In genomic region chr13:76944457-76944856, GRCh38 we compare ENCODE assay signal across 2 cellular contexts.
TF ChIP-seq lines count a peak whose summit lies in the region.

No MANE protein-coding gene starts in this region.

TF ChIP-seq in endothelial cell of umbilical vein, 7 proteins besides CTCF, POLR2A, EP300 and RAD21:
- no peak for TF ChIP-seq MYC (IDR thresholded peaks at IDR 0.05; ENCODE audit: low read depth, low read length)
- TF ChIP-seq FOS (IDR thresholded peaks at IDR 0.05; ENCODE audit: borderline replicate concordance, insufficient read depth, low read length) = no peak
- no peak for TF ChIP-seq EZH2 (IDR thresholded peaks at IDR 0.05; ENCODE audit: borderline replicate concordance, low read depth, low read length, severe bottlenecking)
- TF ChIP-seq JUN (IDR thresholded peaks at IDR 0.05; ENCODE audit: borderline replicate concordance, insufficient read depth, insufficient read length, low read depth) = no peak
- TF ChIP-seq POLR2AphosphoS5 (IDR thresholded peaks at IDR 0.05; ENCODE audit: insufficient read depth, low read depth, low read length) = no peak
- TF ChIP-seq GATA2 (IDR thresholded peaks at IDR 0.05; ENCODE audit: insufficient read depth, insufficient read length, low read depth, low read length) = no peak
- TF ChIP-seq, protein P1, sequence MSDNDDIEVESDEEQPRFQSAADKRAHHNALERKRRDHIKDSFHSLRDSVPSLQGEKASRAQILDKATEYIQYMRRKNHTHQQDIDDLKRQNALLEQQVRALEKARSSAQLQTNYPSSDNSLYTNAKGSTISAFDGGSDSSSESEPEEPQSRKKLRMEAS (IDR thresholded peaks at IDR 0.05; ENCODE audit: insufficient read depth, insufficient read length) = no peak

TF ChIP-seq in GM23338, 12 proteins besides CTCF, POLR2A, EP300 and RAD21:
- TF ChIP-seq EZH2 (IDR thresholded peaks at IDR 0.05; ENCODE audit: low read depth, unreplicated experiment) (no peak), STAT1 (IDR thresholded peaks at IDR 0.05; ENCODE audit: unreplicated experiment) (no peak), ZNF114 (CRISPR knock-in tag; IDR thresholded peaks at IDR 0.05) (no peak), CREB1 (CRISPR knock-in tag; IDR thresholded peaks at IDR 0.05; ENCODE audit: low read depth) (no peak), NANOG (IDR thresholded peaks at IDR 0.05; ENCODE audit: borderline replicate concordance) (no peak), ETS1 (IDR thresholded peaks at IDR 0.05) (no peak), JUNB (IDR thresholded peaks at IDR 0.05; ENCODE audit: unreplicated experiment) (no peak), ZNF462 (CRISPR knock-in tag; IDR thresholded peaks at IDR 0.05) (no peak), EZH2phosphoT487 (IDR thresholded peaks at IDR 0.05; ENCODE audit: unreplicated experiment) (no peak), ZNF331 (CRISPR knock-in tag; IDR thresholded peaks at IDR 0.05; ENCODE audit: low read depth) (no peak), POLR2AphosphoS5 (IDR thresholded peaks at IDR 0.05; ENCODE audit: low read depth) (no peak)
- TF ChIP-seq, protein P2, sequence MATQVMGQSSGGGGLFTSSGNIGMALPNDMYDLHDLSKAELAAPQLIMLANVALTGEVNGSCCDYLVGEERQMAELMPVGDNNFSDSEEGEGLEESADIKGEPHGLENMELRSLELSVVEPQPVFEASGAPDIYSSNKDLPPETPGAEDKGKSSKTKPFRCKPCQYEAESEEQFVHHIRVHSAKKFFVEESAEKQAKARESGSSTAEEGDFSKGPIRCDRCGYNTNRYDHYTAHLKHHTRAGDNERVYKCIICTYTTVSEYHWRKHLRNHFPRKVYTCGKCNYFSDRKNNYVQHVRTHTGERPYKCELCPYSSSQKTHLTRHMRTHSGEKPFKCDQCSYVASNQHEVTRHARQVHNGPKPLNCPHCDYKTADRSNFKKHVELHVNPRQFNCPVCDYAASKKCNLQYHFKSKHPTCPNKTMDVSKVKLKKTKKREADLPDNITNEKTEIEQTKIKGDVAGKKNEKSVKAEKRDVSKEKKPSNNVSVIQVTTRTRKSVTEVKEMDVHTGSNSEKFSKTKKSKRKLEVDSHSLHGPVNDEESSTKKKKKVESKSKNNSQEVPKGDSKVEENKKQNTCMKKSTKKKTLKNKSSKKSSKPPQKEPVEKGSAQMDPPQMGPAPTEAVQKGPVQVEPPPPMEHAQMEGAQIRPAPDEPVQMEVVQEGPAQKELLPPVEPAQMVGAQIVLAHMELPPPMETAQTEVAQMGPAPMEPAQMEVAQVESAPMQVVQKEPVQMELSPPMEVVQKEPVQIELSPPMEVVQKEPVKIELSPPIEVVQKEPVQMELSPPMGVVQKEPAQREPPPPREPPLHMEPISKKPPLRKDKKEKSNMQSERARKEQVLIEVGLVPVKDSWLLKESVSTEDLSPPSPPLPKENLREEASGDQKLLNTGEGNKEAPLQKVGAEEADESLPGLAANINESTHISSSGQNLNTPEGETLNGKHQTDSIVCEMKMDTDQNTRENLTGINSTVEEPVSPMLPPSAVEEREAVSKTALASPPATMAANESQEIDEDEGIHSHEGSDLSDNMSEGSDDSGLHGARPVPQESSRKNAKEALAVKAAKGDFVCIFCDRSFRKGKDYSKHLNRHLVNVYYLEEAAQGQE (IDR thresholded peaks at IDR 0.05; ENCODE audit: unreplicated experiment) = no peak
